13 cellular contexts compared by ENCODE assay signal in genomic region chr4:61462451-61463326, GRCh38.
A peak's percentile ranks its signal among the peaks of the same experiment; 100 is the strongest.
DNase-seq lines count a peak whose midpoint lies in the region; ATAC-seq and TF ChIP-seq lines count a peak whose summit lies in the region.
"Had no signal": no experiment of that assay in that cellular context is flagged by ENCODE, and none has a peak within 500 bp of the region (broad histone marks: within the 10 kb centered on the region; RNA-seq: fewer than 3 reads in every experiment).

No MANE protein-coding gene starts in this region.

- H3K27me3 Mint-ChIP-seq in WTC11 (ENCODE audit: low read depth): no peaks in the 10 kb centered on the region

- intact Hi-C loops in upper lobe of right lung (cut with DNase I): no loop called here

- no peaks in the 10 kb centered on the region; the same call in 1 of the 2 replicates for H3K4me1 Mint-ChIP-seq in WTC11

- H3K4me3 Mint-ChIP-seq in WTC11: no peak overlapping the region

- CTCF ChIA-PET in WTC11 (lab: Charles Lee): no interaction called here

- TF ChIP-seq CTCF in WTC11 (IDR thresholded peaks at IDR 0.05) (no peak), fibroblast of the aortic adventitia (IDR thresholded peaks at IDR 0.05; ENCODE audit: insufficient read depth, low read length) (no peak), suprapubic skin (IDR thresholded peaks at IDR 0.05) (no peak), upper lobe of right lung (IDR thresholded peaks at IDR 0.05) (no peak)

- H3K36me3 ChIP-seq in suprapubic skin (no peaks in the 10 kb centered on the region), upper lobe of right lung (no peaks in the 10 kb centered on the region)
- H3K36me3 ChIP-seq: upper lobe of left lung had no signal

- ATAC-seq in WTC11: no peak
- ATAC-seq in upper lobe of right lung: no peak
- no peak for ATAC-seq in GM19397 (IDR thresholded peaks at IDR 0.05; ENCODE audit: unreplicated experiment)
- ATAC-seq: right cardiac atrium had no signal

- H3K27me3 ChIP-seq in suprapubic skin: no peaks in the 10 kb centered on the region
- no peaks in the 10 kb centered on the region for H3K27me3 ChIP-seq in upper lobe of right lung
- H3K27me3 ChIP-seq: upper lobe of left lung had no signal

- no peak for TF ChIP-seq EP300 in suprapubic skin (IDR thresholded peaks at IDR 0.05)

- POLR2A ChIA-PET in WTC11 (lab: Charles Lee): no interaction called here

- peak overlapping the region; percentile 48; the same call in 1 of the 2 replicates for H3K27ac Mint-ChIP-seq in WTC11

- TF ChIP-seq POLR2A in suprapubic skin (IDR thresholded peaks at IDR 0.05): no peak

- no peaks in the 10 kb centered on the region for H3K36me3 Mint-ChIP-seq in WTC11

- DNase-seq in HT-29 (ENCODE audit: low spot score) (peak; percentile 69), WTC11 (ENCODE audit: low spot score) (no peak), fibroblast of the aortic adventitia (ENCODE audit: low read depth) (peak; percentile 94), suprapubic skin (ENCODE audit: low spot score in 2 of 2) (no peak), upper lobe of right lung (no peak), mucosa of gallbladder (ENCODE audit: low spot score) (no peak)
- DNase-seq: activated T-cell treated with anti-CD3 and anti-CD28 coated beads, Interleukin-2, amount 50 U/mL, for 1 hour; cerebellar nuclear complex; DND-41; mesendoderm; right cardiac atrium; upper lobe of left lung had no signal

- no peaks in the 10 kb centered on the region for H3K9me3 ChIP-seq in suprapubic skin
- H3K9me3 ChIP-seq in upper lobe of right lung: no peaks in the 10 kb centered on the region
- H3K9me3 ChIP-seq: upper lobe of left lung had no signal

- WGBS in suprapubic skin: 40% methylated on average over 5 of the region's 5 CpGs

- peaks cover 9% of the 10 kb centered on the region for H3K4me1 ChIP-seq in suprapubic skin
- no peaks in the 10 kb centered on the region for H3K4me1 ChIP-seq in upper lobe of right lung
- H3K4me1 ChIP-seq: upper lobe of left lung had no signal

- no peak overlapping the region for H3K4me3 ChIP-seq in fibroblast of the aortic adventitia (ENCODE audit: low read depth, low read length)
- no peak overlapping the region for H3K4me3 ChIP-seq in suprapubic skin
- no peak overlapping the region for H3K4me3 ChIP-seq in upper lobe of right lung
- H3K4me3 ChIP-seq: upper lobe of left lung had no signal

- H3K9me3 Mint-ChIP-seq in WTC11: no peaks in the 10 kb centered on the region

- peak overlapping the region; percentile 57 for H3K27ac ChIP-seq in suprapubic skin
- H3K27ac ChIP-seq in upper lobe of right lung: no peak overlapping the region
- H3K27ac ChIP-seq: upper lobe of left lung had no signal

TF ChIP-seq in WTC11, 78 proteins besides CTCF, POLR2A, EP300 and RAD21:
- TF ChIP-seq CREB1 (CRISPR knock-in tag; IDR thresholded peaks at IDR 0.05) (no peak), HMGA2 (CRISPR knock-in tag; IDR thresholded peaks at IDR 0.05) (no peak)

Comparison
In these comparisons a context has a peak if more than half of its experiments do, and no peak if none do; other contexts are left out.
1. DNase-seq: peak in HT-29 (single experiment) and fibroblast of the aortic adventitia (single experiment); none in WTC11 (single experiment), suprapubic skin (0 of 2), upper lobe of right lung (single experiment) and mucosa of gallbladder (single experiment).